ENCODE assay signal across 10 cellular contexts in the genomic region with DNA sequence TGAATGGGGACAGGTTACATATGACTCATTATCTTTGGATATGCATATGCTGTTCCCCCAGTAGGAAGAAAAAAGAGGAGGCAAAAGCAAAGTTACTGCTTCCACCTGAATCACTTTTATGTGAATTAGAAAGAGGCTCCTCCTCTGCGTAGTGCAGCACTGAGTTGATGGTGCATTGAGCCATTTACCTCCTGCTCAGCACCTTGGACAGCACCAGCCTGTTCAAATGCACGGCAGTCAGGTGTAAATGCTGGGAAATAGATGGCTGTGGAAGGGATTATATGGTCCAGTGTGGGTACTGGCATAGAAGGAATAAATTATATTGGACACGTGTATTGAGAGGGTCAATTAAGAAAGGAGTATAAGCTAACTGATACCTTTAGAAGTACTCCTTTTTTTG.
A peak's percentile ranks its signal among the peaks of the same experiment; 100 is the strongest.
DNase-seq lines count a peak whose midpoint lies in the region; ATAC-seq and TF ChIP-seq lines count a peak whose summit lies in the region.
"Had no signal": no experiment of that assay in that cellular context is flagged by ENCODE, and none has a peak within 500 bp of the region (broad histone marks: within the 10 kb centered on the region; RNA-seq: fewer than 3 reads in every experiment).

No MANE protein-coding gene starts in this region.

- H3K27me3 ChIP-seq in hepatocyte, result no peaks in the 10 kb centered on the region
- H3K27me3 ChIP-seq: transverse colon had no signal

- H3K27ac ChIP-seq in hepatocyte, result no peak overlapping the region
- H3K27ac ChIP-seq: SK-N-MC, transverse colon had no signal

- peak; percentile 2 for DNase-seq in stimulated activated CD4-positive, alpha-beta T cell treated with anti-CD3 and anti-CD28 coated beads, Interleukin-12 subunit alpha, Interleukin-12 subunit beta, amount 100 ng/mL, for 4 hours
- no peak for DNase-seq in stimulated activated CD4-positive, alpha-beta T cell treated with anti-CD3 and anti-CD28 coated beads, Interleukin-4, amount 100 ng/mL, for 24 hours
- peak; percentile 23 for DNase-seq in SK-MEL-5 (ENCODE audit: low read depth, low spot score)
- DNase-seq in hepatocyte (ENCODE audit: low spot score), result peak; percentile 85
- no peak for DNase-seq in natural killer cell treated with Interleukin-12 subunit alpha and Interleukin-12 subunit beta and Interleukin-15 and Interleukin-18, amount 100 ng/mL, for 72 hours (ENCODE audit: low spot score)
- no peak for DNase-seq in NCI-H510A treated with DMSO at 0.1 percent for 48 hours (lab: John Stamatoyannopoulos, UW)
- DNase-seq in immature natural killer cell, result no peak
- DNase-seq in OCI-M2 (lab: John Stamatoyannopoulos, UW; ENCODE audit: unreplicated experiment), result no peak
- DNase-seq: transverse colon had no signal

- WGBS in hepatocyte (ENCODE audit: low lambda C conversion rate, missing lambda C conversion rate), result 8% methylated on average over 3 of the region's 3 CpGs

- no peaks in the 10 kb centered on the region for H3K27me3 Mint-ChIP-seq in natural killer cell treated with Interleukin-12 subunit alpha and Interleukin-12 subunit beta and Interleukin-15 and Interleukin-18, amount 100 ng/mL, for 72 hours
- peaks cover 0 to 2% (median 1%) of the 10 kb centered on the region in 3 donors for H3K27me3 Mint-ChIP-seq in immature natural killer cell (ENCODE audit: low read depth in 3 of 3)

- no peak overlapping the region for H3K4me3 Mint-ChIP-seq in natural killer cell treated with Interleukin-12 subunit alpha and Interleukin-12 subunit beta and Interleukin-15 and Interleukin-18, amount 100 ng/mL, for 72 hours
- no peak overlapping the region for H3K4me3 Mint-ChIP-seq in immature natural killer cell

- H3K9me2 ChIP-seq in hepatocyte (replicated peaks; ENCODE audit: insufficient read depth), result peaks cover 5% of the 10 kb centered on the region

- H3K27ac Mint-ChIP-seq in natural killer cell treated with Interleukin-12 subunit alpha and Interleukin-12 subunit beta and Interleukin-15 and Interleukin-18, amount 100 ng/mL, for 72 hours, result no peak overlapping the region
- H3K27ac Mint-ChIP-seq in immature natural killer cell, result no peak overlapping the region

- H3K9me3 Mint-ChIP-seq in natural killer cell treated with Interleukin-12 subunit alpha and Interleukin-12 subunit beta and Interleukin-15 and Interleukin-18, amount 100 ng/mL, for 72 hours, result peaks cover 15% of the 10 kb centered on the region
- H3K9me3 Mint-ChIP-seq in immature natural killer cell, result peaks cover 7 to 28% (median 15%) of the 10 kb centered on the region in 6 donors

- H3K36me3 ChIP-seq in hepatocyte (replicated peaks; ENCODE audit: insufficient read depth, low read depth), result no peaks in the 10 kb centered on the region
- H3K36me3 ChIP-seq: transverse colon had no signal

- no peak for ATAC-seq in natural killer cell treated with Interleukin-12 subunit alpha and Interleukin-12 subunit beta and Interleukin-15 and Interleukin-18, amount 100 ng/mL, for 72 hours

- no peaks in the 10 kb centered on the region for H3K4me1 ChIP-seq in hepatocyte (ENCODE audit: insufficient read depth)
- H3K4me1 ChIP-seq: transverse colon had no signal

- no peaks in the 10 kb centered on the region for H3K79me2 ChIP-seq in hepatocyte

- H3K4me3 ChIP-seq in hepatocyte, result no peak overlapping the region
- H3K4me3 ChIP-seq: SK-N-MC, transverse colon had no signal

- no peaks in the 10 kb centered on the region for H4K20me1 ChIP-seq in hepatocyte (ENCODE audit: insufficient read depth, poor library complexity, severe bottlenecking)

- no peaks in the 10 kb centered on the region for H3K4me1 Mint-ChIP-seq in natural killer cell treated with Interleukin-12 subunit alpha and Interleukin-12 subunit beta and Interleukin-15 and Interleukin-18, amount 100 ng/mL, for 72 hours (ENCODE audit: low read depth in 2 of 2)
- no peaks in the 10 kb centered on the region for H3K4me1 Mint-ChIP-seq in immature natural killer cell

- H3K4me2 ChIP-seq in hepatocyte, result no peak overlapping the region

- no peaks in the 10 kb centered on the region for H3K9me3 ChIP-seq in hepatocyte (ENCODE audit: low read depth)
- H3K9me3 ChIP-seq: transverse colon had no signal

- in situ Hi-C loops in SK-MEL-5 (cut with HindIII; ENCODE audit: low pct_unique_long_range_greater_than_20kb, low sequenced_read_pairs), result no loop called here

- TF ChIP-seq CTCF in hepatocyte (IDR thresholded peaks at IDR 0.05; ENCODE audit: poor library complexity), result no peak

- no peaks in the 10 kb centered on the region for H3K36me3 Mint-ChIP-seq in natural killer cell treated with Interleukin-12 subunit alpha and Interleukin-12 subunit beta and Interleukin-15 and Interleukin-18, amount 100 ng/mL, for 72 hours
- no peaks in the 10 kb centered on the region for H3K36me3 Mint-ChIP-seq in immature natural killer cell

- no peak overlapping the region for H2AFZ ChIP-seq in hepatocyte

Comparison
In these comparisons a context has a peak if more than half of its experiments do, and no peak if none do; other contexts are left out.
1. DNase-seq: peak in stimulated activated CD4-positive, alpha-beta T cell treated with anti-CD3 and anti-CD28 coated beads, Interleukin-12 subunit alpha, Interleukin-12 subunit beta, amount 100 ng/mL, for 4 hours (single experiment), SK-MEL-5 (single experiment) and hepatocyte (single experiment); none in stimulated activated CD4-positive, alpha-beta T cell treated with anti-CD3 and anti-CD28 coated beads, Interleukin-4, amount 100 ng/mL, for 24 hours (single experiment), natural killer cell treated with Interleukin-12 subunit alpha and Interleukin-12 subunit beta and Interleukin-15 and Interleukin-18, amount 100 ng/mL, for 72 hours (single experiment), NCI-H510A treated with DMSO at 0.1 percent for 48 hours (single experiment), immature natural killer cell (0 of 3) and OCI-M2 (single experiment).